In the genomic region with DNA sequence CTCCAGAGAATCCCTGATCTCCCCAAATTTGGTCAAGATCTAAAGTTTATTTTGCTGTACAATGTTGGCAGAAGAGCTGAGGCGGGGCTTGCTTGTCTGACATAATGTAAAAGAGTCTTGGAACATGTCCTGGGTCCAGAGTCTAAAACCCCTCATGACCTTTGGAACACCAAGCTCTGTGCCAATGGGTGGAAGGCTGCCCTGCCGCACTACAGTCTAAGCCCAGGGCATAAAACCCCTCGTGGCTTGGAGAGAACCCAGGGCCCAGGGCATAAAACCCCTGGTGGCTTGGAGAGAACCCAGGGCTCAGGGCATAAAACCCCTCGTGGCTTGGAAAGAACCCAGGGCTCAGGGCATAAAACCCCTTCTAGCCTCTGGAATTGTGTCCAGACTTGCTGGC, we compare ENCODE assay signal across 23 cellular contexts. TPM values are rescaled to one million over a fixed set of nuclear protein-coding genes. Genes with fewer than 3 reads are reported as not detected.
A peak's percentile ranks its signal among the peaks of the same experiment; 100 is the strongest.
DNase-seq lines count a peak whose midpoint lies in the region; ATAC-seq, FAIRE-seq and TF ChIP-seq lines count a peak whose summit lies in the region.
"Had no signal": no experiment of that assay in that cellular context is flagged by ENCODE, and none has a peak within 500 bp of the region (broad histone marks: within the 10 kb centered on the region; RNA-seq: fewer than 3 reads in every experiment).

No MANE protein-coding gene starts in this region.

- TF ChIP-seq CTCF in kidney (IDR thresholded peaks at IDR 0.05; ENCODE audit: borderline replicate concordance, extremely low read depth, insufficient read depth): no peak
- TF ChIP-seq CTCF in psoas muscle (IDR thresholded peaks at IDR 0.05): no peak

- peak; percentile 39 for DNase-seq in MG63
- DNase-seq in kidney: peak; percentile 4
- peak; percentile 47 for DNase-seq in medulla oblongata (ENCODE audit: extremely low spot score)
- peak; percentile 90 for DNase-seq in small intestine
- DNase-seq in epidermal melanocyte (ENCODE audit: insufficient read length, low spot score): no peak
- no peak for DNase-seq in psoas muscle
- DNase-seq in NCI-H1092 treated with DMSO at 0.1 percent for 48 hours (lab: John Stamatoyannopoulos, UW): no peak
- DNase-seq: CD4-positive, CD25-positive, alpha-beta regulatory T cell; DMS53; HFFc6; NCI-H1092; NCI-H1436; NCI-H187 treated with DMSO at 0.1 percent for 48 hours; NCI-H524 treated with DMSO at 0.1 percent for 48 hours; NCI-H774; SK-N-SH had no signal

- H3K27me3 ChIP-seq in MG63 (no peaks in the 10 kb centered on the region), small intestine (ENCODE audit: control insufficient read depth in 2 of 2, insufficient read depth in 2 of 2, low read length in 2 of 2) (no peaks in the 10 kb centered on the region), psoas muscle (ENCODE audit: insufficient read depth in 3 of 3, low read length in 2 of 3) (no peaks in the 10 kb centered on the region)
- H3K27me3 ChIP-seq: BLaER1 had no signal

- H3K9ac ChIP-seq in kidney (ENCODE audit: low read length in 2 of 2): no peak overlapping the region
- H3K9ac ChIP-seq: BLaER1, KMS-11, SK-N-SH had no signal

- ATAC-seq in psoas muscle: no peak

- H3K4me3 ChIP-seq in MG63 (no peak overlapping the region), kidney (ENCODE audit: low read length in 2 of 2) (no peak overlapping the region), small intestine (ENCODE audit: low read depth in 1 of 2, low read length in 2 of 2) (no peak overlapping the region), psoas muscle (no peak overlapping the region)
- H3K4me3 ChIP-seq: BLaER1, GM23338, HAP-1 had no signal

- H3K36me3 ChIP-seq in MG63 (peaks cover 27% of the 10 kb centered on the region), kidney (ENCODE audit: control insufficient read depth in 1 of 2, insufficient read depth in 2 of 2, low read length in 2 of 2) (peaks cover 6 to 18% of the 10 kb centered on the region in 2 donors), small intestine (ENCODE audit: control insufficient read depth in 2 of 2, insufficient read depth in 2 of 2, low read length in 2 of 2) (peaks cover 0 to 4% of the 10 kb centered on the region in 2 donors), psoas muscle (ENCODE audit: insufficient read depth in 1 of 2, low read depth in 1 of 2) (peaks cover 0 to 51% of the 10 kb centered on the region in 2 donors)

- intact Hi-C loops in kidney (cut with DNase I): loop anchor here (10.0 kb wide), 1 partner anchor 61 kb away; no protein-coding TSS in a partner anchor
- intact Hi-C loops in psoas muscle (cut with DNase I): no loop called here

- no peak overlapping the region for H3K27ac ChIP-seq in kidney (ENCODE audit: low read depth in 2 of 2, low read length in 2 of 2)
- H3K27ac ChIP-seq in small intestine (ENCODE audit: low read depth in 1 of 2, low read length in 1 of 2): no peak overlapping the region
- H3K27ac ChIP-seq in psoas muscle: no peak overlapping the region
- H3K27ac ChIP-seq: BLaER1, KMS-11 had no signal

- 30 to 59% (median 42%) methylated on average over 4 of the region's 4 CpGs for WGBS in small intestine, 3 donors
- WGBS in psoas muscle, 3 donors: 74 to 84% (median 80%) methylated on average over 4 of the region's 4 CpGs

- FAIRE-seq in kidney (lab: Jason Lieb, UNC): no peak
- no peak for FAIRE-seq in small intestine (lab: Jason Lieb, UNC)
- FAIRE-seq: A204.1, D721Med, GM18507 had no signal

- H3K4me1 ChIP-seq in kidney (ENCODE audit: control insufficient read depth in 1 of 2, insufficient read depth in 1 of 2, low read depth in 1 of 2, low read length in 2 of 2) (no peaks in the 10 kb centered on the region), small intestine (ENCODE audit: control insufficient read depth in 2 of 2, insufficient read depth in 1 of 2, low read depth in 1 of 2, low read length in 1 of 2) (peaks cover 0 to 5% of the 10 kb centered on the region in 2 donors), psoas muscle (no peaks in the 10 kb centered on the region)

- no peaks in the 10 kb centered on the region for H3K9me3 ChIP-seq in MG63
- H3K9me3 ChIP-seq in kidney (ENCODE audit: control insufficient read depth in 1 of 2, low read length in 2 of 2): peaks cover 0 to 5% of the 10 kb centered on the region in 2 donors
- H3K9me3 ChIP-seq in small intestine (ENCODE audit: control insufficient read depth, low read depth): no peaks in the 10 kb centered on the region
- H3K9me3 ChIP-seq in psoas muscle: no peaks in the 10 kb centered on the region
- H3K9me3 ChIP-seq: BLaER1, HAP-1, SK-N-SH had no signal

RNA-seq across cellular contexts. Expression of gene CCDC57, which starts 36.7 kb away (rescaled TPM):
- total RNA-seq in MG63 (2014; rRNA removed; shearing (Covaris generic); ENCODE audit: low replicate concordance): 6.9 and 8.2 TPM in 2 replicates
- total RNA-seq in kidney: 79.4 TPM
- polyA plus RNA-seq in kidney (ENCODE audit: insufficient read depth, low read depth, low replicate concordance): 46.7 TPM
- 10 to 100 TPM; 36.7 to 97.3 (median 47.7) TPM for polyA plus RNA-seq in small intestine
- 10 to 100 TPM; 10.2 to 15.3 (median 12.4) TPM for total RNA-seq in psoas muscle
- polyA plus RNA-seq in psoas muscle: 10 to 100 TPM in 1 of 3 donors, 1 to 10 TPM in 2; 7.2 to 11.1 (median 8.6) TPM

RNA-seq across cellular contexts. Expression of gene SLC16A3, which starts 52.9 kb away (rescaled TPM):
- total RNA-seq in MG63 (2014; rRNA removed; shearing (Covaris generic); ENCODE audit: low replicate concordance): 529 and 652 TPM in 2 replicates
- total RNA-seq in kidney (85.7 TPM), psoas muscle (100 to 1,000 TPM in 2 of 4 donors, 10 to 100 TPM in 2; 18.6 to 182 (median 70.1) TPM)
- polyA plus RNA-seq in kidney (ENCODE audit: insufficient read depth, low read depth, low replicate concordance) (28.8 TPM), small intestine (10 to 100 TPM in 1 of 3 donors, 1 to 10 TPM in 2; 5.4 to 33.2 (median 7.8) TPM), psoas muscle (100 to 1,000 TPM; 102 to 263 (median 128) TPM)

Comparison
In these comparisons a context has a peak if more than half of its experiments do, and no peak if none do; other contexts are left out.
1. DNase-seq: peak in MG63 (single experiment), kidney (single experiment), medulla oblongata (single experiment) and small intestine (single experiment); none in epidermal melanocyte (single experiment), psoas muscle (0 of 2) and NCI-H1092 treated with DMSO at 0.1 percent for 48 hours (single experiment).